In the genomic region with DNA sequence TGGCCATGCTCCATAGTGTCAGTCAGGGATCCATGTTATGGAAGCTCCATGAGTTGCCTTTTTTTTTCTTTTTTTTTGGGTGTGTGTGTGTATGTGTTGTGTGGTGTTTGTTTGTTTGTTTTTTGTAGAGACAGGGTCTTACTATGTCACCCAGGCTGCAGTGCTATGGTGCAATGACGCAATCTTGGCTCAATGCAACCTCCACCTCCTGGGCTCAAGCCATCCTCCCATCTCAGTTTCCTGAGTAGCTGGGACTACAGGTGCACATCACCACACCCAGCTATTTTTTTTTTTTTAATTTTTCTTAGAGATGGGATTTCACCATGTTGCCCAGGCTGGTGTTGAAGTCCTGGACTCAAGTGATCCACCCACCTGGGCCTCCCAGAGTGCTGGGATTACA, we compare ENCODE assay signal across 1 cellular context.
TF ChIP-seq lines count a peak whose summit lies in the region.

No MANE protein-coding gene starts in this region.

TF ChIP-seq in GM23338, 12 proteins besides CTCF, POLR2A, EP300 and RAD21 (continued from another document):
- TF ChIP-seq ZNF462 (CRISPR knock-in tag; IDR thresholded peaks at IDR 0.05) = no peak
- no peak for TF ChIP-seq NANOG (IDR thresholded peaks at IDR 0.05; ENCODE audit: borderline replicate concordance)
- TF ChIP-seq, protein P1, sequence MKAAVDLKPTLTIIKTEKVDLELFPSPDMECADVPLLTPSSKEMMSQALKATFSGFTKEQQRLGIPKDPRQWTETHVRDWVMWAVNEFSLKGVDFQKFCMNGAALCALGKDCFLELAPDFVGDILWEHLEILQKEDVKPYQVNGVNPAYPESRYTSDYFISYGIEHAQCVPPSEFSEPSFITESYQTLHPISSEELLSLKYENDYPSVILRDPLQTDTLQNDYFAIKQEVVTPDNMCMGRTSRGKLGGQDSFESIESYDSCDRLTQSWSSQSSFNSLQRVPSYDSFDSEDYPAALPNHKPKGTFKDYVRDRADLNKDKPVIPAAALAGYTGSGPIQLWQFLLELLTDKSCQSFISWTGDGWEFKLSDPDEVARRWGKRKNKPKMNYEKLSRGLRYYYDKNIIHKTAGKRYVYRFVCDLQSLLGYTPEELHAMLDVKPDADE (IDR thresholded peaks at IDR 0.05) = no peak
- no peak for TF ChIP-seq ZNF331 (CRISPR knock-in tag; IDR thresholded peaks at IDR 0.05; ENCODE audit: low read depth)
